Comparison of ENCODE assay signal across 18 cellular contexts in the genomic region with DNA sequence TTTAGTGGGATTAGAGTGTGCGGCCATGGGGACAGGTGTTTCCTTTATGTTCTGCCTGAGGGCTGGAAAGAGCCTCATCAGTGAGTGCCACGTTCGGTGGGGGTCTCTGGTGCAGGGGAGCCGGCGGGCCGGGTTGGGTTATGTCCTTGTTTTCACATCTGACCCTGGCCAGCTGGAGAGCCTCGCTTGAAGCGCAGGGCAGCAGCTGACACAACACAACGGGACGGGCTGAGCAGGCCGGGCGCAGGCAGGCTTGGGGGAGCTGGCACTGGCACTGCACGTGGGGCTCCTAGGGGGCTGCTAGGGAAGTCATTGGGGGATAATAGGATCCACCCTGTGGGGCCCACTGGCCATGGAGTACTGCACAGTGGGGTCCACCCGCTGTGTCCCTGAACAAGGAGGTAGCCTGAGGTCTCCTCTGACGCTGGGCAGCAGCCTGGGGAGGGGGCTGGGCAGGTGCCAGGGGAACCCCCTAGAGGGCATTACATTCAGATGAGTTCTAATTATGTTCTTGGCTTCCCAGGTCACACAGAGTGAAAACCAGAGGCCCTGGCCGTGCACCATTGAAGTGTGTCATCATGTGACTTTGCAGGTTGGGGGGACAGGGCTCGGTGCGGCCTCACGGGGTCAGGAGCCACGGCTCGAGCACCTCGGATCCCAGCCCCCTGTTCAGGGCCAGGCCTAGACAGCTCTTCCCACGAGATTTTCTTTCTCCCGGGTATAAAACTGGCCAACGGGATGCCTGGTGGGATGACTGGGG.
DNase-seq lines count a peak whose midpoint lies in the region; ATAC-seq, FAIRE-seq and TF ChIP-seq lines count a peak whose summit lies in the region.
"Had no signal": no experiment of that assay in that cellular context is flagged by ENCODE, and none has a peak within 500 bp of the region (broad histone marks: within the 10 kb centered on the region; RNA-seq: fewer than 3 reads in every experiment).

No MANE protein-coding gene starts in this region.

- H3K4me1 Mint-ChIP-seq in glutamatergic neuron (ENCODE audit: low read depth, unreplicated experiment): peaks cover 5% of the 10 kb centered on the region
- no peaks in the 10 kb centered on the region for H3K4me1 Mint-ChIP-seq in natural killer cell treated with Interleukin-12 subunit alpha and Interleukin-12 subunit beta and Interleukin-15 and Interleukin-18, amount 100 ng/mL, for 72 hours (ENCODE audit: low read depth in 2 of 2)

- TF ChIP-seq CTCF in glutamatergic neuron (IDR thresholded peaks at IDR 0.05; ENCODE audit: partially characterized antibody, unreplicated experiment) (no peak), upper lobe of right lung (IDR thresholded peaks at IDR 0.05) (no peak)

- intact Hi-C loops in upper lobe of right lung (cut with DNase I): no loop called here

- no peaks in the 10 kb centered on the region for H3K27me3 ChIP-seq in upper lobe of right lung
- H3K27me3 ChIP-seq: vagina had no signal

- no peaks in the 10 kb centered on the region for H3K9me3 Mint-ChIP-seq in glutamatergic neuron (ENCODE audit: unreplicated experiment)
- no peaks in the 10 kb centered on the region for H3K9me3 Mint-ChIP-seq in natural killer cell treated with Interleukin-12 subunit alpha and Interleukin-12 subunit beta and Interleukin-15 and Interleukin-18, amount 100 ng/mL, for 72 hours
- H3K9me3 Mint-ChIP-seq: activated T-helper 17 cell treated with anti-CD3 and anti-CD28 coated beads, Interleukin-2, amount 50 U/mL, for 72 hours; naive thymus-derived CD8-positive, alpha-beta T cell had no signal

- no peaks in the 10 kb centered on the region for H3K36me3 ChIP-seq in upper lobe of right lung
- H3K36me3 ChIP-seq: prostate gland, vagina had no signal

- no peak overlapping the region for H3K27ac Mint-ChIP-seq in glutamatergic neuron (ENCODE audit: unreplicated experiment)
- no peak overlapping the region for H3K27ac Mint-ChIP-seq in natural killer cell treated with Interleukin-12 subunit alpha and Interleukin-12 subunit beta and Interleukin-15 and Interleukin-18, amount 100 ng/mL, for 72 hours
- H3K27ac Mint-ChIP-seq: activated CD4-positive, alpha-beta T cell treated with anti-CD3 and anti-CD28 coated beads for 36 hours; activated T-helper 17 cell treated with anti-CD3 and anti-CD28 coated beads, Interleukin-2, amount 50 U/mL, for 72 hours had no signal

- H3K9me3 ChIP-seq in upper lobe of right lung: no peaks in the 10 kb centered on the region
- H3K9me3 ChIP-seq: prostate gland, vagina had no signal

- DNase-seq in activated naive CD4-positive, alpha-beta T cell treated with anti-CD3 and anti-CD28 coated beads, Interleukin-2, amount 50 U/mL, for 16 hours: peak; percentile 4
- no peak for DNase-seq in activated naive CD4-positive, alpha-beta T cell treated with Interleukin-2 at 50 U/mL for 16 hours
- peak; percentile 10 for DNase-seq in glutamatergic neuron
- DNase-seq in natural killer cell treated with Interleukin-12 subunit alpha and Interleukin-12 subunit beta and Interleukin-15 and Interleukin-18, amount 100 ng/mL, for 72 hours (ENCODE audit: low spot score): peak; percentile 54
- peak; percentile 57 for DNase-seq in upper lobe of right lung
- DNase-seq in stimulated activated CD4-positive, alpha-beta T cell treated with anti-CD3 and anti-CD28 coated beads, Interleukin-15, amount 100 ng/mL, for 24 hours: no peak
- DNase-seq in urothelium cell line (ENCODE audit: low spot score): no peak
- no peak for DNase-seq in NCI-H1930 (lab: John Stamatoyannopoulos, UW)
- DNase-seq: activated CD4-positive, alpha-beta T cell treated with anti-CD3 and anti-CD28 coated beads for 36 hours; erythroblast; foreskin melanocyte; mesendoderm; NCI-H69 had no signal

- H3K4me3 Mint-ChIP-seq in glutamatergic neuron (ENCODE audit: unreplicated experiment): no peak overlapping the region
- H3K4me3 Mint-ChIP-seq in natural killer cell treated with Interleukin-12 subunit alpha and Interleukin-12 subunit beta and Interleukin-15 and Interleukin-18, amount 100 ng/mL, for 72 hours: no peak overlapping the region
- H3K4me3 Mint-ChIP-seq: activated CD4-positive, alpha-beta T cell treated with anti-CD3 and anti-CD28 coated beads for 36 hours; activated T-helper 17 cell treated with anti-CD3 and anti-CD28 coated beads, Interleukin-2, amount 50 U/mL, for 72 hours; naive thymus-derived CD8-positive, alpha-beta T cell had no signal

- FAIRE-seq in urothelium cell line (lab: Jason Lieb, UNC): no peak

- H3K27me3 Mint-ChIP-seq in glutamatergic neuron (ENCODE audit: unreplicated experiment): peaks cover 5% of the 10 kb centered on the region
- peaks cover 0 to 2% of the 10 kb centered on the region in 2 donors for H3K27me3 Mint-ChIP-seq in natural killer cell treated with Interleukin-12 subunit alpha and Interleukin-12 subunit beta and Interleukin-15 and Interleukin-18, amount 100 ng/mL, for 72 hours
- H3K27me3 Mint-ChIP-seq: activated CD4-positive, alpha-beta T cell treated with anti-CD3 and anti-CD28 coated beads for 36 hours; activated T-helper 17 cell treated with anti-CD3 and anti-CD28 coated beads, Interleukin-2, amount 50 U/mL, for 72 hours; naive thymus-derived CD8-positive, alpha-beta T cell had no signal

- H3K4me3 ChIP-seq in upper lobe of right lung: no peak overlapping the region
- H3K4me3 ChIP-seq: prostate gland, vagina had no signal

- H3K36me3 Mint-ChIP-seq in glutamatergic neuron (ENCODE audit: unreplicated experiment): no peaks in the 10 kb centered on the region
- no peaks in the 10 kb centered on the region for H3K36me3 Mint-ChIP-seq in natural killer cell treated with Interleukin-12 subunit alpha and Interleukin-12 subunit beta and Interleukin-15 and Interleukin-18, amount 100 ng/mL, for 72 hours

- no peak overlapping the region for H3K27ac ChIP-seq in upper lobe of right lung
- H3K27ac ChIP-seq: C4-2B, prostate gland, vagina had no signal

- H3K4me1 ChIP-seq in upper lobe of right lung: no peaks in the 10 kb centered on the region
- H3K4me1 ChIP-seq: prostate gland, vagina had no signal

- no peak for ATAC-seq in natural killer cell treated with Interleukin-12 subunit alpha and Interleukin-12 subunit beta and Interleukin-15 and Interleukin-18, amount 100 ng/mL, for 72 hours
- no peak for ATAC-seq in upper lobe of right lung
- ATAC-seq: activated CD4-positive, alpha-beta T cell treated with anti-CD3 and anti-CD28 coated beads for 36 hours; activated T-helper 17 cell treated with anti-CD3 and anti-CD28 coated beads, Interleukin-2, amount 50 U/mL, for 72 hours; naive thymus-derived CD8-positive, alpha-beta T cell had no signal

Comparison
In these comparisons a context has a peak if more than half of its experiments do, and no peak if none do; other contexts are left out.
1. DNase-seq: peak in activated naive CD4-positive, alpha-beta T cell treated with anti-CD3 and anti-CD28 coated beads, Interleukin-2, amount 50 U/mL, for 16 hours (single experiment), glutamatergic neuron (single experiment), natural killer cell treated with Interleukin-12 subunit alpha and Interleukin-12 subunit beta and Interleukin-15 and Interleukin-18, amount 100 ng/mL, for 72 hours (single experiment) and upper lobe of right lung (single experiment); none in activated naive CD4-positive, alpha-beta T cell treated with Interleukin-2 at 50 U/mL for 16 hours (single experiment), stimulated activated CD4-positive, alpha-beta T cell treated with anti-CD3 and anti-CD28 coated beads, Interleukin-15, amount 100 ng/mL, for 24 hours (single experiment), urothelium cell line (single experiment) and NCI-H1930 (0 of 2).